In genomic region chr7:44488955-44489354, GRCh38 we compare ENCODE assay signal across 2 cellular contexts.
TF ChIP-seq lines count a peak whose summit lies in the region.

No MANE protein-coding gene starts in this region.

TF ChIP-seq in A549, 52 proteins besides CTCF, POLR2A, EP300 and RAD21 (continued from another document):
- no peak for TF ChIP-seq HES2 (IDR thresholded peaks at IDR 0.05)
- no peak for TF ChIP-seq EHMT2 (IDR thresholded peaks at IDR 0.05; ENCODE audit: low read depth)
- no peak for TF ChIP-seq HDAC2 (IDR thresholded peaks at IDR 0.05)
TF ChIP-seq in A549: peak in this region for 0.

TF ChIP-seq in HCT116, 20 proteins besides CTCF, POLR2A, EP300 and RAD21 (continued from another document):
- TF ChIP-seq REST (IDR thresholded peaks at IDR 0.05; ENCODE audit: low read depth) (no peak), CEBPB (IDR thresholded peaks at IDR 0.05; ENCODE audit: low read depth) (no peak), ZBTB33 (IDR thresholded peaks at IDR 0.05; ENCODE audit: extremely low read depth, insufficient replicate concordance, low read length) (no peak)
